In genomic region chr19:45681391-45682015, GRCh38 we compare ENCODE assay signal across 1 cellular context.
TF ChIP-seq lines count a peak whose summit lies in the region.

No MANE protein-coding gene starts in this region.

TF ChIP-seq in K562, 482 proteins besides CTCF, POLR2A, EP300 and RAD21 (continued from another document and continues in another):
- TF ChIP-seq PRDM10 (IDR thresholded peaks at IDR 0.05; ENCODE audit: partially characterized antibody) (no peak), GATAD2A (IDR thresholded peaks at IDR 0.05) (no peak), ZEB2 (IDR thresholded peaks at IDR 0.05) (no peak), CBX2 (IDR thresholded peaks at IDR 0.05; ENCODE audit: insufficient read depth, low read length, poor library complexity, severe bottlenecking) (no peak), NKRF (IDR thresholded peaks at IDR 0.05; ENCODE audit: borderline replicate concordance) (no peak), POLR3A (IDR thresholded peaks at IDR 0.05; ENCODE audit: borderline replicate concordance, extremely low read depth, insufficient read depth, insufficient read length) (no peak), MCM3 (IDR thresholded peaks at IDR 0.05) (no peak), CHD2 (IDR thresholded peaks at IDR 0.05; ENCODE audit: low read depth, low read length) (no peak), PREB (CRISPR knock-in tag; IDR thresholded peaks at IDR 0.05) (no peak), ZNF384 (IDR thresholded peaks at IDR 0.05; ENCODE audit: low read depth, low read length) (no peak; the same call in 1 of the 2 replicates), CLOCK (CRISPR knock-in tag; IDR thresholded peaks at IDR 0.05; ENCODE audit: borderline replicate concordance) (no peak), ZBTB49 (CRISPR knock-in tag; IDR thresholded peaks at IDR 0.05; ENCODE audit: borderline replicate concordance) (no peak), ETV5 (CRISPR knock-in tag; IDR thresholded peaks at IDR 0.05; ENCODE audit: low read depth) (no peak), ZNF780A (CRISPR knock-in tag; IDR thresholded peaks at IDR 0.05) (no peak), HMGN3 (IDR thresholded peaks at IDR 0.05; ENCODE audit: borderline replicate concordance, extremely low read depth, insufficient read length, low read depth, low read length) (peak; percentile 88), GABPA (tag; conservative IDR thresholded peaks at IDR 0.05; ENCODE audit: low read depth) (no peak), ZNF444 (CRISPR knock-in tag; IDR thresholded peaks at IDR 0.05) (no peak), ZNF124 (CRISPR knock-in tag; IDR thresholded peaks at IDR 0.05) (no peak; the same call in 1 of the 2 replicates), TCFL5 (CRISPR knock-in tag; conservative IDR thresholded peaks at IDR 0.05) (no peak), MYC (IDR thresholded peaks at IDR 0.05; ENCODE audit: low read depth, low read length) (no peak), MYC (CRISPR knock-in tag; IDR thresholded peaks at IDR 0.05; ENCODE audit: borderline replicate concordance, low read depth) (no peak), ZNF785 (CRISPR knock-in tag; IDR thresholded peaks at IDR 0.05) (no peak), OTX1 (CRISPR knock-in tag; IDR thresholded peaks at IDR 0.05) (no peak), MCM2 (IDR thresholded peaks at IDR 0.05; ENCODE audit: low read depth) (no peak), DACH1 (IDR thresholded peaks at IDR 0.05; ENCODE audit: partially characterized antibody) (no peak), ZNF318 (IDR thresholded peaks at IDR 0.05; ENCODE audit: borderline replicate concordance in 1 of 2, low read depth in 1 of 2) (no peak), HDAC6 (IDR thresholded peaks at IDR 0.05; ENCODE audit: low read depth, low read length) (no peak), ZFP30 (CRISPR knock-in tag; IDR thresholded peaks at IDR 0.05; ENCODE audit: borderline replicate concordance) (no peak), BHLHE40 (IDR thresholded peaks at IDR 0.05; ENCODE audit: low read length) (no peak; the same call in 1 of the 2 replicates), ZBTB17 (CRISPR knock-in tag; IDR thresholded peaks at IDR 0.05) (0 out of 2 replicates have a peak, but pooled peaks have one; percentile 15), ZBTB43 (CRISPR knock-in tag; IDR thresholded peaks at IDR 0.05) (no peak), VEZF1 (CRISPR knock-in tag; IDR thresholded peaks at IDR 0.05) (peak; percentile 57; the same call in 1 of the 2 replicates), JUNB (CRISPR knock-in tag; conservative IDR thresholded peaks at IDR 0.05) (no peak)
